29 cellular contexts compared by ENCODE assay signal in the genomic region with DNA sequence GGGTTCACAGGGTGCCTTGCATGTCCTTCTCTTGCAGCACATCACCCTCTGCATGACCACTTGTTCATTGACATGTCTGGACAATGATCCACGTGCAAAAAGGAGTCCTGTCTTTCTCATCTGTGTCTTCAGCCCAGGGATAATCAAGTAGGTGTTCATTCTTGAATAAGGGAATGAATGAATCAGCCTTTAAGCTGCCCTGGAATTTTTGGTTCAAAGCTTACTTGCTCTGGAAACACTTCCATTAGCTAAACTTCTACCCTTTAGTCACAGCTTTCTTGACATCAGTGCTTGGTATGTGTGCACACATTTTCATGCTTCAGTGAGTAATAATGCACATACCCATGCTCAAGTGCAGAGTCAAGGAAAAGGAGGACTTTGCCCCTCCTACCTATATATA.
"Had no signal": no experiment of that assay in that cellular context is flagged by ENCODE, and none has a peak within 500 bp of the region (broad histone marks: within the 10 kb centered on the region; RNA-seq: fewer than 3 reads in every experiment).

No MANE protein-coding gene starts in this region.

- H3K4me2 ChIP-seq: hepatocyte had no signal

- H3K4me3 ChIP-seq: ascending aorta, gastrocnemius medialis, hepatocyte, left lung, lower lobe of right lung, right lobe of liver, skin epidermis, thyroid gland, upper lobe of left lung had no signal

- H3K4me1 ChIP-seq: gastrocnemius medialis, left lung, lower lobe of right lung, right lobe of liver, thyroid gland, upper lobe of left lung had no signal

- H3K27me3 ChIP-seq: ascending aorta, gastrocnemius medialis, hepatocyte, left lung, right lobe of liver, thyroid gland, upper lobe of left lung had no signal

- DNase-seq: activated CD4-positive, alpha-beta memory T cell treated with anti-CD3 and anti-CD28 coated beads for 36 hours; activated CD4-positive, alpha-beta T cell treated with anti-CD3 and anti-CD28 coated beads, Interleukin-2, amount 10 ng/mL, durations not matched to agents 24 days and 14 days; activated CD4-positive, CD25-positive, alpha-beta regulatory T cell treated with anti-CD3 and anti-CD28 coated beads, Interleukin-2, amount 50 U/mL, for 72 hours; activated CD8-positive, alpha-beta memory T cell treated with anti-CD3 and anti-CD28 coated beads, Interleukin-2, amount 50 U/mL, for 48 hours; activated gamma-delta T cell; activated naive CD4-positive, alpha-beta T cell treated with anti-CD3 and anti-CD28 coated beads, Interleukin-2, amount 10 ng/mL, durations not matched to agents 7 days and 5 days; activated naive CD8-positive, alpha-beta T cell treated with anti-CD3 and anti-CD28 coated beads, Interleukin-2, amount 10 ng/mL, durations not matched to agents 7 days and 5 days; activated T-cell treated with anti-CD3 and anti-CD28 coated beads, Interleukin-2, amount 50 U/mL, for 24 hours; central memory CD4-positive, alpha-beta T cell; endodermal cell; gastrocnemius medialis; kidney glomerular epithelial cell; left lung; lower lobe of right lung; mesendoderm; natural killer cell; posterior cingulate gyrus; right lobe of liver; stimulated activated CD4-positive, alpha-beta T cell treated with anti-CD3 and anti-CD28 coated beads, Interleukin-12 subunit alpha, Interleukin-12 subunit beta, amount 100 ng/mL, for 4 hours; stimulated activated CD4-positive, alpha-beta T cell treated with anti-CD3 and anti-CD28 coated beads, Interleukin-4, amount 100 ng/mL, for 24 hours; stimulated activated naive CD8-positive, alpha-beta T cell treated with anti-CD3 and anti-CD28 coated beads, Interleukin-15, amount 100 ng/mL, for 72 hours; T-helper 17 cell; T1000; thyroid gland; upper lobe of left lung had no signal

- H3K79me2 ChIP-seq: hepatocyte had no signal

- H2AFZ ChIP-seq: hepatocyte had no signal

- ATAC-seq: gastrocnemius medialis; left lung; lower lobe of right lung; natural killer cell; right lobe of liver; stimulated activated effector memory CD8-positive, alpha-beta T cell treated with anti-CD3 and anti-CD28 coated beads, Interleukin-12 subunit alpha, Interleukin-12 subunit beta, amount 100 ng/mL, for 72 hours; stimulated activated naive CD8-positive, alpha-beta T cell treated with anti-CD3 and anti-CD28 coated beads, Interleukin-15, amount 100 ng/mL, for 72 hours; T-helper 17 cell had no signal

- H3K9me3 ChIP-seq: ascending aorta, gastrocnemius medialis, lower lobe of right lung, right lobe of liver, thyroid gland, upper lobe of left lung had no signal

- H3K27ac ChIP-seq: ascending aorta, gastrocnemius medialis, hepatocyte, left lung, lower lobe of right lung, right lobe of liver, skin epidermis, thyroid gland, upper lobe of left lung had no signal

- H3K36me3 ChIP-seq: ascending aorta, gastrocnemius medialis, left lung, lower lobe of right lung, right lobe of liver, thyroid gland, upper lobe of left lung had no signal
